In the genomic region with DNA sequence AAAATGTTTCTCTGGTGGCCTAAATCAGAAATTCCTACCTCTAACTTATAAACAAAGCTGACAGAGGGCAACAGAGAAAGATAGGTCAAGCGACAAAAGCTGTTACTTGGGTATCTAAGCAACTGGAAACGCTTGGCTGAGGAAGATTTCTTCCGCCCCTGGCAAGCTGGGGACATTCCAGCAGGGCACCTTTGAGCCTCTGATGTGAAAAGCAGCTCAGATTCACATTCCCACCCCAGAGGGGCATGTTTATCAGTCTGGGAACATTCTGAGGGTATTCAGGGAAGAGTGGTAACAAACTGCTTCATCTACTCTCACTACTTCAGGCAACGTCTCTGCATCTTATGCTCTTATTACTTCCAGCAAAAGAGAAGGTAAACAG, we compare ENCODE assay signal across 23 cellular contexts. TPM values are rescaled to one million over a fixed set of nuclear protein-coding genes. Genes with fewer than 3 reads are reported as not detected.
DNase-seq lines count a peak whose midpoint lies in the region; ATAC-seq, FAIRE-seq and TF ChIP-seq lines count a peak whose summit lies in the region.
"Had no signal": no experiment of that assay in that cellular context is flagged by ENCODE, and none has a peak within 500 bp of the region (broad histone marks: within the 10 kb centered on the region; RNA-seq: fewer than 3 reads in every experiment).

No MANE protein-coding gene starts in this region.

- peaks cover 26% of the 10 kb centered on the region for H3K27me3 Mint-ChIP-seq in CD4-positive, alpha-beta T cell

- H3K9me3 ChIP-seq in CD4-positive, alpha-beta T cell (ENCODE audit: control insufficient read depth, low read length), result no peaks in the 10 kb centered on the region
- H3K9me3 ChIP-seq: A549, ovary, sigmoid colon, suprapubic skin had no signal

- DNase-seq in Caki2 (ENCODE audit: low read depth) (peak; percentile 82), RCC 7860 (ENCODE audit: low spot score) (peak; percentile 18), epithelial cell of prostate (ENCODE audit: low read depth, low spot score) (no peak), midbrain (lab: John Stamatoyannopoulos, UW) (peak; percentile 6), foreskin melanocyte (no peak), RPMI8226 (no peak)
- no peak for DNase-seq in CD4-positive, alpha-beta T cell
- DNase-seq: activated CD4-positive, alpha-beta T cell treated with anti-CD3 and anti-CD28 coated beads, Interleukin-2, amount 10 ng/mL, durations not matched to agents 7 days and 5 days; activated naive CD8-positive, alpha-beta T cell treated with anti-CD3 and anti-CD28 coated beads, Interleukin-2, amount 50 U/mL, for 24 hours; Calu3; cortex of kidney; left ventricle myocardium superior; NCI-H187; NCI-H82; OCI-M1; ovary; SHP77 treated with DMSO at 0.1 percent for 48 hours; sigmoid colon had no signal

- no peak overlapping the region for H3K4me3 Mint-ChIP-seq in CD4-positive, alpha-beta T cell
- H3K4me3 Mint-ChIP-seq: activated CD4-positive, alpha-beta T cell treated with anti-CD3 and anti-CD28 coated beads, Interleukin-2, amount 10 ng/mL, durations not matched to agents 7 days and 5 days; activated naive CD8-positive, alpha-beta T cell treated with anti-CD3 and anti-CD28 coated beads, Interleukin-2, amount 50 U/mL, for 24 hours had no signal

- intact Hi-C loops in CD4-positive, alpha-beta T cell (cut with DNase I, micrococcal nuclease), result loop anchor here (2.0 to 5.0 kb wide), 2 partner anchors 388 to 391 kb away; partner anchors contain the start of gene WDFY3 (in 1 of the 2)

- no peaks in the 10 kb centered on the region for H3K9me3 Mint-ChIP-seq in CD4-positive, alpha-beta T cell
- H3K9me3 Mint-ChIP-seq: activated CD4-positive, alpha-beta T cell treated with anti-CD3 and anti-CD28 coated beads, Interleukin-2, amount 10 ng/mL, durations not matched to agents 7 days and 5 days; activated naive CD8-positive, alpha-beta T cell treated with anti-CD3 and anti-CD28 coated beads, Interleukin-2, amount 50 U/mL, for 24 hours had no signal

- ATAC-seq in CD4-positive, alpha-beta T cell (ENCODE audit: poor library complexity), result no peak
- no peak for ATAC-seq in GM21576 (IDR thresholded peaks at IDR 0.05; ENCODE audit: unreplicated experiment)
- ATAC-seq: A549; activated naive CD8-positive, alpha-beta T cell treated with anti-CD3 and anti-CD28 coated beads, Interleukin-2, amount 50 U/mL, for 24 hours; left ventricle myocardium superior had no signal

- H3K27me3 ChIP-seq in CD4-positive, alpha-beta T cell (ENCODE audit: control insufficient read depth, insufficient read depth, low read length), result no peaks in the 10 kb centered on the region
- H3K27me3 ChIP-seq: ovary, suprapubic skin had no signal

- peak overlapping the region; percentile 29 for H3K27ac ChIP-seq in epithelial cell of prostate
- H3K27ac ChIP-seq in CD4-positive, alpha-beta T cell (ENCODE audit: low read depth, low read length), result no peak overlapping the region
- H3K27ac ChIP-seq: A549, BLaER1, ovary, sigmoid colon, suprapubic skin had no signal

- POLR2A ChIA-PET in CD4-positive, alpha-beta T cell (lab: Charles Lee), result no interaction called here

- CTCF ChIA-PET in CD4-positive, alpha-beta T cell (lab: Charles Lee), result no interaction called here

- H3K36me3 Mint-ChIP-seq in CD4-positive, alpha-beta T cell (ENCODE audit: low read depth), result peaks cover 4% of the 10 kb centered on the region
- H3K36me3 Mint-ChIP-seq: IgD-negative memory B cell had no signal

- in situ Hi-C loops in Caki2 (cut with HindIII; ENCODE audit: low pct_unique_long_range_greater_than_20kb, low sequenced_read_pairs), result no loop called here

- H3K27ac Mint-ChIP-seq in CD4-positive, alpha-beta T cell, result no peak overlapping the region
- H3K27ac Mint-ChIP-seq: activated CD4-positive, alpha-beta T cell treated with anti-CD3 and anti-CD28 coated beads, Interleukin-2, amount 10 ng/mL, durations not matched to agents 7 days and 5 days; activated naive CD8-positive, alpha-beta T cell treated with anti-CD3 and anti-CD28 coated beads, Interleukin-2, amount 50 U/mL, for 24 hours; IgD-negative memory B cell had no signal

- no peak for TF ChIP-seq CTCF in CD4-positive, alpha-beta T cell (IDR thresholded peaks at IDR 0.05)

- peaks cover 15% of the 10 kb centered on the region for H3K4me1 Mint-ChIP-seq in CD4-positive, alpha-beta T cell (ENCODE audit: low read depth)

- FAIRE-seq in RCC 7860 (lab: Jason Lieb, UNC), result no peak
- FAIRE-seq: A549 had no signal

RNA-seq across cellular contexts. Expression of gene CDS1, which starts 3.5 kb away (rescaled TPM):
- 13.0 and 13.3 TPM in 2 replicates for total RNA-seq in Caki2 (2014; rRNA removed; shearing (Covaris generic); ENCODE audit: low replicate concordance)
- 1 to 10 TPM in 1 of 2 experiments, under 1 TPM in 1; 0.89 to 1.3 TPM for total RNA-seq in CD4-positive, alpha-beta T cell

Comparison
In these comparisons a context has a peak if more than half of its experiments do, and no peak if none do; other contexts are left out.
1. DNase-seq: peak in Caki2 (single experiment), RCC 7860 (single experiment) and midbrain (single experiment); none in epithelial cell of prostate (single experiment), foreskin melanocyte (single experiment), CD4-positive, alpha-beta T cell (0 of 10) and RPMI8226 (single experiment).